30 cellular contexts compared by ENCODE assay signal in the genomic region with DNA sequence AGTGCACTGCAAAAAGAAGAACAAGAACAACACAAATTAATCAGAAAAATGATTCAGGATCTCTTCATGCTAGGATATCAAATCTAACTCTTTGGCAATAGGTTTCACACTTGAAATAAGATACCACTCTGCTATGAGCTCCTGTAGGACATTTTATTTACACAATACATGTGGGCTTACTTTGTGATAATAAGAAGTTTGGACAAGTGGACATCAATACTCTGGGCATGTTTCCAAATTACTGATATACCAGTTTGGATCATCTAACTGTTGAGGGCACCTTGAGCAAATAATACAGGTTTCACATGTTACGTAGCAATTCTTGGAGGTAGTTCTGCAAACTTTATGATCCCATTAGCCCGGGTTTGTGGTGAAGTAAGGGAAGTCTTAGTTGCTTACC. TPM values are rescaled to one million over a fixed set of nuclear protein-coding genes. Genes with fewer than 3 reads are reported as not detected.
DNase-seq lines count a peak whose midpoint lies in the region; ATAC-seq and TF ChIP-seq lines count a peak whose summit lies in the region.
"Had no signal": no experiment of that assay in that cellular context is flagged by ENCODE, and none has a peak within 500 bp of the region (broad histone marks: within the 10 kb centered on the region; RNA-seq: fewer than 3 reads in every experiment).

No MANE protein-coding gene starts in this region.

- CTCF ChIA-PET in activated CD4-positive, alpha-beta memory T cell treated with anti-CD3 and anti-CD28 coated beads for 36 hours (lab: Charles Lee): interaction anchor here (1.4 to 1.7 kb wide), 2 partner anchors 20 to 164 kb away, joined by 3 read pairs; no protein-coding TSS in a partner anchor

- POLR2A ChIA-PET in activated CD4-positive, alpha-beta memory T cell treated with anti-CD3 and anti-CD28 coated beads for 36 hours (lab: Charles Lee): interaction anchor here (1.3 kb wide), 1 partner anchor 10 kb away, joined by 3 read pairs; no protein-coding TSS in a partner anchor

- no peaks in the 10 kb centered on the region for H3K27me3 Mint-ChIP-seq in chondrocyte (ENCODE audit: low read depth)
- peaks cover 7% of the 10 kb centered on the region for H3K27me3 Mint-ChIP-seq in activated CD4-positive, alpha-beta memory T cell treated with anti-CD3 and anti-CD28 coated beads for 36 hours

- DNase-seq in DMS53 (lab: John Stamatoyannopoulos, UW) (peak; percentile 96), NCI-H1105 (lab: John Stamatoyannopoulos, UW) (peak; percentile 32), NCI-H2196 (lab: John Stamatoyannopoulos, UW; ENCODE audit: unreplicated experiment) (peak; percentile 51), SHP77 treated with DMSO at 0.1 percent for 48 hours (lab: John Stamatoyannopoulos, UW) (peak; percentile 68), chondrocyte (ENCODE audit: low spot score) (no peak)
- DNase-seq in activated CD4-positive, alpha-beta memory T cell treated with anti-CD3 and anti-CD28 coated beads for 36 hours: no peak
- DNase-seq: activated B cell treated with CpG ODN at 0.5 μM for 24 hours; activated CD4-positive, alpha-beta T cell treated with anti-CD3 and anti-CD28 coated beads, Interleukin-2, amount 50 U/mL, for 4 hours; activated CD8-positive, alpha-beta memory T cell treated with anti-CD3 and anti-CD28 coated beads, Interleukin-2, amount 50 U/mL, for 4 hours; anterior cingulate cortex; C1 segment of cervical spinal cord; colonic mucosa; effector memory CD8-positive, alpha-beta T cell; erythroblast; GM23248; heart left ventricle; HFFc6; IMR-90; kidney; naive thymus-derived CD8-positive, alpha-beta T cell; NCI-H1694; NCI-H446; SIG-M5; SW 1271; T1000 had no signal

- no peak overlapping the region for H3K27ac Mint-ChIP-seq in chondrocyte (ENCODE audit: unreplicated experiment)
- H3K27ac Mint-ChIP-seq in activated CD4-positive, alpha-beta memory T cell treated with anti-CD3 and anti-CD28 coated beads for 36 hours: no peak overlapping the region
- H3K27ac Mint-ChIP-seq: activated B cell treated with CpG ODN at 0.5 μM for 24 hours; activated naive CD4-positive, alpha-beta T cell treated with anti-CD3 and anti-CD28 coated beads, Interleukin-2, amount 50 U/mL, for 72 hours; effector memory CD8-positive, alpha-beta T cell; HFFc6; stimulated activated naive CD8-positive, alpha-beta T cell treated with anti-CD3 and anti-CD28 coated beads, Interleukin-15, Interleukin-2, amounts not matched to agents 100 ng/mL and 50 ng/mL, for 24 hours had no signal

- peaks cover 2% of the 10 kb centered on the region for H3K36me3 Mint-ChIP-seq in chondrocyte (ENCODE audit: low read depth)
- no peaks in the 10 kb centered on the region for H3K36me3 Mint-ChIP-seq in activated CD4-positive, alpha-beta memory T cell treated with anti-CD3 and anti-CD28 coated beads for 36 hours
- H3K36me3 Mint-ChIP-seq: activated naive CD4-positive, alpha-beta T cell treated with anti-CD3 and anti-CD28 coated beads, Interleukin-2, amount 50 U/mL, for 72 hours; naive thymus-derived CD8-positive, alpha-beta T cell had no signal

- ATAC-seq in activated CD4-positive, CD25-positive, alpha-beta regulatory T cell treated with anti-CD3 and anti-CD28 coated beads, Interleukin-2, amount 50 U/mL, for 24 hours: no peak
- ATAC-seq in HG03108 (IDR thresholded peaks at IDR 0.05; ENCODE audit: unreplicated experiment): no peak
- ATAC-seq: activated naive CD4-positive, alpha-beta T cell treated with anti-CD3 and anti-CD28 coated beads, Interleukin-2, amount 50 U/mL, for 72 hours; effector memory CD8-positive, alpha-beta T cell; heart left ventricle; naive thymus-derived CD8-positive, alpha-beta T cell; Panc1 had no signal

- peaks cover 29% of the 10 kb centered on the region for H3K4me1 Mint-ChIP-seq in chondrocyte (ENCODE audit: low read depth)
- peaks cover 11% of the 10 kb centered on the region for H3K4me1 Mint-ChIP-seq in activated CD4-positive, alpha-beta memory T cell treated with anti-CD3 and anti-CD28 coated beads for 36 hours (ENCODE audit: low read depth)

- no peaks in the 10 kb centered on the region for H3K9me3 Mint-ChIP-seq in chondrocyte (ENCODE audit: low read depth)
- H3K9me3 Mint-ChIP-seq in activated CD4-positive, alpha-beta memory T cell treated with anti-CD3 and anti-CD28 coated beads for 36 hours: no peaks in the 10 kb centered on the region
- H3K9me3 Mint-ChIP-seq: activated B cell treated with CpG ODN at 0.5 μM for 24 hours; activated naive CD4-positive, alpha-beta T cell treated with anti-CD3 and anti-CD28 coated beads, Interleukin-2, amount 50 U/mL, for 72 hours; effector memory CD8-positive, alpha-beta T cell; HFFc6; naive thymus-derived CD8-positive, alpha-beta T cell; stimulated activated naive CD8-positive, alpha-beta T cell treated with anti-CD3 and anti-CD28 coated beads, Interleukin-15, Interleukin-2, amounts not matched to agents 100 ng/mL and 50 ng/mL, for 24 hours had no signal

- no peak for TF ChIP-seq CTCF in chondrocyte (IDR thresholded peaks at IDR 0.05)

- intact Hi-C loops in activated CD4-positive, alpha-beta memory T cell treated with anti-CD3 and anti-CD28 coated beads for 36 hours (cut with micrococcal nuclease): loop anchor here (5.0 kb wide), 1 partner anchor 49 kb away; no protein-coding TSS in a partner anchor

- no peak overlapping the region for H3K4me3 Mint-ChIP-seq in chondrocyte (ENCODE audit: unreplicated experiment)
- no peak overlapping the region for H3K4me3 Mint-ChIP-seq in activated CD4-positive, alpha-beta memory T cell treated with anti-CD3 and anti-CD28 coated beads for 36 hours
- H3K4me3 Mint-ChIP-seq: activated B cell treated with CpG ODN at 0.5 μM for 24 hours; effector memory CD8-positive, alpha-beta T cell; HFFc6; naive thymus-derived CD8-positive, alpha-beta T cell; stimulated activated naive CD8-positive, alpha-beta T cell treated with anti-CD3 and anti-CD28 coated beads, Interleukin-15, Interleukin-2, amounts not matched to agents 100 ng/mL and 50 ng/mL, for 24 hours had no signal

RNA-seq across cellular contexts. Expression of a gene that starts 59.8 kb away (rescaled TPM):
- 4.9 to 5.9 TPM (median 5.0 TPM) in 3 replicates for total RNA-seq in chondrocyte
- not detected for total RNA-seq in activated CD4-positive, alpha-beta memory T cell treated with anti-CD3 and anti-CD28 coated beads for 36 hours
- total RNA-seq: activated B cell treated with CpG ODN at 0.5 μM for 24 hours; activated naive CD4-positive, alpha-beta T cell treated with anti-CD3 and anti-CD28 coated beads, Interleukin-2, amount 50 U/mL, for 72 hours; GM23248; HFFc6; IMR-90 had no signal

Comparison
In these comparisons a context has a peak if more than half of its experiments do, and no peak if none do; other contexts are left out.
1. DNase-seq: peak in DMS53 (single experiment), NCI-H1105 (single experiment), NCI-H2196 (single experiment) and SHP77 treated with DMSO at 0.1 percent for 48 hours (single experiment); none in chondrocyte (single experiment) and activated CD4-positive, alpha-beta memory T cell treated with anti-CD3 and anti-CD28 coated beads for 36 hours (single experiment).